1 cellular context compared by ENCODE assay signal in genomic region chr20:63639093-63639860, GRCh38.
TF ChIP-seq lines count a peak whose summit lies in the region.

No MANE protein-coding gene starts in this region.

TF ChIP-seq in HepG2, 621 proteins besides CTCF, POLR2A, EP300 and RAD21:
- TF ChIP-seq ZNF317 (CRISPR knock-in tag; IDR thresholded peaks at IDR 0.05) (0 out of 2 replicates have a peak, but pooled peaks have one; percentile 26), SATB2 (CRISPR knock-in tag; IDR thresholded peaks at IDR 0.05) (no peak), ZNF280B (CRISPR knock-in tag; IDR thresholded peaks at IDR 0.05; ENCODE audit: borderline replicate concordance) (0 out of 2 replicates have a peak, but pooled peaks have one; percentile 33), SP2 (CRISPR knock-in tag; IDR thresholded peaks at IDR 0.05) (no peak)
TF ChIP-seq in HepG2: peak in this region for 2.
